10 cellular contexts compared by ENCODE assay signal in genomic region chrX:100995469-100995868, GRCh38. TPM values are rescaled to one million over a fixed set of nuclear protein-coding genes. Genes with fewer than 3 reads are reported as not detected.
DNase-seq lines count a peak whose midpoint lies in the region; ATAC-seq and TF ChIP-seq lines count a peak whose summit lies in the region.
"Had no signal": no experiment of that assay in that cellular context is flagged by ENCODE, and none has a peak within 500 bp of the region (broad histone marks: within the 10 kb centered on the region; RNA-seq: fewer than 3 reads in every experiment).

No MANE protein-coding gene starts in this region.

- no peak overlapping the region for H3K4me3 Mint-ChIP-seq in glutamatergic neuron (ENCODE audit: unreplicated experiment)

- POLR2A ChIA-PET in HCT116 (lab: Charles Lee): no interaction called here

- TF ChIP-seq POLR2A in HCT116 (IDR thresholded peaks at IDR 0.05; ENCODE audit: borderline replicate concordance, extremely low read depth, insufficient read depth, insufficient read length): no peak

- BruUV-seq in HCT116 (replicated peaks; lab: Mats Ljungman, UMichigan): no TSS peak

- H2AFZ ChIP-seq in ACC112 (ENCODE audit: low read length, unreplicated experiment) (no peak overlapping the region), HCT116 (ENCODE audit: low read depth, low read length, poor library complexity, severe bottlenecking) (no peak overlapping the region)

- H3K9me3 ChIP-seq in HCT116 (ENCODE audit: control insufficient read depth in 1 of 2, insufficient read depth in 1 of 2, low read depth in 1 of 2, low read length in 2 of 2): no peaks in the 10 kb centered on the region

- H3K4me1 Mint-ChIP-seq in glutamatergic neuron (ENCODE audit: low read depth, unreplicated experiment): no peaks in the 10 kb centered on the region

- no peaks in the 10 kb centered on the region for H3K9me3 Mint-ChIP-seq in glutamatergic neuron (ENCODE audit: unreplicated experiment)

- CTCF ChIA-PET in HCT116 (lab: Charles Lee): no interaction called here

- TF ChIP-seq RAD21 in HCT116 (IDR thresholded peaks at IDR 0.05; ENCODE audit: low read depth): 0 out of 2 replicates have a peak, but pooled peaks have one; percentile 5

- H3K4me1 ChIP-seq in ACC112 (ENCODE audit: control insufficient read depth, insufficient read depth, low read length, unreplicated experiment): peaks cover 22% of the 10 kb centered on the region
- peaks cover 18 to 36% of the 10 kb centered on the region in 2 experiments for H3K4me1 ChIP-seq in HCT116 (ENCODE audit: control insufficient read depth in 1 of 2, insufficient read depth in 2 of 2, low read length in 2 of 2)

- peak overlapping the region; percentile 39 for H3K9ac ChIP-seq in HCT116 (ENCODE audit: low read length)

- H3K27me3 Mint-ChIP-seq in glutamatergic neuron (ENCODE audit: unreplicated experiment): no peaks in the 10 kb centered on the region

- ATAC-seq in HCT116 (peak; percentile 71), left colon (peak; percentile 43), Right ventricle myocardium superior (ENCODE audit: poor library complexity) (no peak)

- H4K20me1 ChIP-seq in HCT116 (ENCODE audit: insufficient read depth): no peaks in the 10 kb centered on the region

- H3K79me2 ChIP-seq in ACC112 (ENCODE audit: control insufficient read depth, insufficient read depth, low read length, unreplicated experiment) (no peaks in the 10 kb centered on the region), HCT116 (ENCODE audit: insufficient read depth, low read length) (no peaks in the 10 kb centered on the region)

- H3K36me3 ChIP-seq in ACC112 (ENCODE audit: insufficient read depth, low read length): 0 out of 2 replicates have a peak, but pooled peaks cover 4% of the 10 kb centered on the region
- no peaks in the 10 kb centered on the region; a peak in 1 of 4 replicates for H3K36me3 ChIP-seq in HCT116 (ENCODE audit: control insufficient read depth in 1 of 2, insufficient read depth in 2 of 2, low read length in 2 of 2)

- peak; percentile 41 for DNase-seq in HCT116 (ENCODE audit: low read depth, low spot score)
- peak; percentile 9 for DNase-seq in activated naive CD4-positive, alpha-beta T cell treated with anti-CD3 and anti-CD28 coated beads, Interleukin-2, amount 50 U/mL, for 16 hours
- DNase-seq in left colon: no peak
- DNase-seq in glutamatergic neuron: no peak
- DNase-seq in NOMO-1 (lab: John Stamatoyannopoulos, UW; ENCODE audit: unreplicated experiment in 2 of 2): no peak
- no peak for DNase-seq in NCI-H524 (lab: John Stamatoyannopoulos, UW)
- DNase-seq in Right ventricle myocardium superior: no peak
- DNase-seq: aorta had no signal

- intact Hi-C loops in HCT116 (cut with micrococcal nuclease): no loop called here
- intact Hi-C loops in left colon (cut with DNase I, micrococcal nuclease): no loop called here
- intact Hi-C loops in Right ventricle myocardium superior (cut with DNase I): no loop called here

- no peaks in the 10 kb centered on the region for H3K9me2 ChIP-seq in HCT116 (ENCODE audit: insufficient read depth)

- H3K27ac Mint-ChIP-seq in glutamatergic neuron (ENCODE audit: unreplicated experiment): no peak overlapping the region

- H3K27me3 ChIP-seq in ACC112 (ENCODE audit: insufficient read depth, low read length) (no peaks in the 10 kb centered on the region), HCT116 (ENCODE audit: insufficient read depth, low read length) (no peaks in the 10 kb centered on the region)

- H3K27ac ChIP-seq in ACC112 (ENCODE audit: low read depth, low read length) (peak overlapping the region; percentile 98), HCT116 (ENCODE audit: low read depth, low read length) (peak overlapping the region; percentile 50)

- RAD21 ChIA-PET in HCT116 (lab: Charles Lee; ENCODE audit: low non-redundant PET in 1 of 2, low total read pairs in 2 of 2, uncharacterized antibody in 2 of 2, unreplicated experiment in 2 of 2): no interaction called here

- H3K4me2 ChIP-seq in HCT116 (ENCODE audit: low read length): peak overlapping the region; percentile 67

- no peak overlapping the region for H3K4me3 ChIP-seq in ACC112 (ENCODE audit: low read depth, low read length)
- H3K4me3 ChIP-seq in HCT116 (replicated peaks in 1 of 2; ENCODE audit: low read depth in 1 of 2, low read length in 2 of 2): peak overlapping the region in 1 of 2 experiments; percentile 40; a peak in 2 of 4 replicates

- H3K36me3 Mint-ChIP-seq in glutamatergic neuron (ENCODE audit: unreplicated experiment): no peaks in the 10 kb centered on the region

- no peak for TF ChIP-seq CTCF in HCT116 (IDR thresholded peaks at IDR 0.05 in 2 of 3, conservative IDR thresholded peaks at IDR 0.05 in 1 of 3; ENCODE audit: borderline replicate concordance in 1 of 3, insufficient read depth in 1 of 3, low read depth in 2 of 3, low read length in 2 of 3)
- no peak for TF ChIP-seq CTCF in glutamatergic neuron (IDR thresholded peaks at IDR 0.05; ENCODE audit: partially characterized antibody, unreplicated experiment)

TF ChIP-seq in HCT116, 20 proteins besides CTCF, POLR2A, EP300 and RAD21:
- TF ChIP-seq MAX (IDR thresholded peaks at IDR 0.05): 0 out of 2 replicates have a peak, but pooled peaks have one; percentile 38
- TF ChIP-seq SP1 (IDR thresholded peaks at IDR 0.05; ENCODE audit: low read depth): peak; percentile 50
- TF ChIP-seq SIN3A (IDR thresholded peaks at IDR 0.05; ENCODE audit: low read depth): no peak
- peak; percentile 45; the same call in 1 of the 2 replicates for TF ChIP-seq FOSL1 (IDR thresholded peaks at IDR 0.05; ENCODE audit: low read depth)
- TF ChIP-seq POLR2AphosphoS5 (IDR thresholded peaks at IDR 0.05; ENCODE audit: low read depth, low read length): no peak
- TF ChIP-seq JUND (IDR thresholded peaks at IDR 0.05): 0 out of 2 replicates have a peak, but pooled peaks have one; percentile 31
- peak; percentile 83; the same call in 1 of the 2 replicates for TF ChIP-seq CBX3 (IDR thresholded peaks at IDR 0.05; ENCODE audit: low read depth)
- peak; percentile 92 for TF ChIP-seq EGR1 (IDR thresholded peaks at IDR 0.05; ENCODE audit: low read depth)
- TF ChIP-seq CEBPB (IDR thresholded peaks at IDR 0.05; ENCODE audit: low read depth): 0 out of 2 replicates have a peak, but pooled peaks have one; percentile 34

RNA-seq across cellular contexts. Expression of gene ARL13A, which starts 26.0 kb away (rescaled TPM):
- not detected for total RNA-seq in HCT116 (2021; ENCODE audit: unreplicated experiment)
- not detected in 2 replicates for polyA plus RNA-seq in HCT116 (2012)
- total RNA-seq in left colon: not detected
- total RNA-seq in glutamatergic neuron (ENCODE audit: unreplicated experiment): not detected
- total RNA-seq in Right ventricle myocardium superior: not detected
- total RNA-seq: aorta, liver had no signal
- polyA plus RNA-seq: aorta, liver had no signal

RNA-seq across cellular contexts. Expression of gene TRMT2B, which starts 56.4 kb away (rescaled TPM):
- total RNA-seq in HCT116 (2021; ENCODE audit: unreplicated experiment): 9.5 TPM
- 4.5 and 6.6 TPM in 2 replicates for polyA plus RNA-seq in HCT116 (2012)
- total RNA-seq in left colon: 10 to 100 TPM; 22.8 to 29.9 TPM
- total RNA-seq in glutamatergic neuron (ENCODE audit: unreplicated experiment): 5.1 TPM
- total RNA-seq in Right ventricle myocardium superior: 17.0 TPM

Comparison
In these comparisons a context has a peak if more than half of its experiments do, and no peak if none do; other contexts are left out.
1. DNase-seq: peak in HCT116 (single experiment) and activated naive CD4-positive, alpha-beta T cell treated with anti-CD3 and anti-CD28 coated beads, Interleukin-2, amount 50 U/mL, for 16 hours (single experiment); none in left colon (0 of 2), glutamatergic neuron (single experiment), NOMO-1 (0 of 2), NCI-H524 (0 of 2) and Right ventricle myocardium superior (single experiment).